ENCODE assay signal across 8 cellular contexts in the genomic region with DNA sequence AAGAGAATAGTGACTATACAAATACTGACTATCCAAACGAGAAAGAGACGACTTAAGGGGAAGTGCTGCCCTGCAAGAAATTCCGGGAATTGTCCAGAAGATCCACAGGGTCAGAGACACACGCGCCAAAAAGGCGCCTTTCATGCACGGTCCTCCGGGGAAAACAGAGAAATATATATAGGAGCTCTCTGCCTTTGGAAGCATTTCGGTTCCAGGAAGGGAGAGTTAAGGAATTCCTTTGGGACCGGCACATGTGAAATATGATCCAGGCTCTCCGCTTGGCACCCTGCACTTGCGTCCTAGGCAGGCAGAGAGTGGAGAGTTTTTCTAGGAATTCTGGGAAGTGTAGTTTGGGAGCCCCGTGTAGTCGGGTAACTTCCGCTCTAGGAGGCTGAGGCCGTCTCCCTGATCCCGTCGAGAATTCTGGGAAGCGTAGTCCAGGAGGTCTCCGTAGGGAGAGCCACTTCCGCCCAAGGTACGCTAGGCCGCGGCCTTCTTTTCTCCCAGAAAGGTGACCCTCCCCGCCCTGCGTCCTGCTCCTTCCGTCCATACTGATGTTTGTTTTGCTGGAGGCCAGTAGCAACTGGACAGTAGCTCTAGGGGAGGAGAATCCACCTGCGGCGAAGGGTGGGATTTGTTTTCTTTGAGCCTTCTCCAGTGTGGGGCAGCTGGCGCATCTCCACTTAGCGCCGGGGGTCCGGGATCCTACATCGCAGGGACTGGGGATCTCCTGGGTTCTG.
DNase-seq lines count a peak whose midpoint lies in the region; ATAC-seq and TF ChIP-seq lines count a peak whose summit lies in the region.
"Not testable (repeated sequence)": the region's sequence is repeated elsewhere in the genome, so short reads cannot be mapped to it uniquely, and the experiment has no call there.

No MANE protein-coding gene starts in this region.

- TF ChIP-seq CTCF in HFFc6 (IDR thresholded peaks at IDR 0.05); mucosa of descending colon (IDR thresholded peaks at IDR 0.05): not testable (repeated sequence)

- H3K4me1 ChIP-seq in right cardiac atrium (ENCODE audit: control insufficient read depth, insufficient read depth, low read length); mucosa of descending colon (ENCODE audit: low read depth); skeletal muscle tissue (ENCODE audit: control insufficient read depth in 3 of 3, insufficient read depth in 3 of 3, low read length in 3 of 3): not testable (repeated sequence)

- H3K27me3 Mint-ChIP-seq in HFFc6 (ENCODE audit: insufficient read depth) = not testable (repeated sequence)

- DNase-seq in C1 segment of cervical spinal cord (lab: John Stamatoyannopoulos, UW) (peak in 13 of 14 donors; percentile 7 to 87 (median 73)), HFFc6 (peak; percentile 90), NCI-H2196 treated with DMSO at 0.1 percent for 48 hours (lab: John Stamatoyannopoulos, UW; ENCODE audit: unreplicated experiment) (peak; percentile 35), T1000 (lab: John Stamatoyannopoulos, UW) (peak; percentile 81), ecto neural progenitor cell (ENCODE audit: low spot score) (peak; percentile 77), right cardiac atrium (peak; percentile 85 to 89 (median 87)), mucosa of descending colon (peak; percentile 82 to 86 (median 83))

- H3K27me3 ChIP-seq in right cardiac atrium (ENCODE audit: control insufficient read depth, insufficient read depth); skeletal muscle tissue (ENCODE audit: control insufficient read depth in 3 of 3, insufficient read depth in 3 of 3, low read length in 3 of 3): not testable (repeated sequence)

- H3K27ac ChIP-seq in right cardiac atrium (ENCODE audit: low read length) (peak overlapping the region; percentile 14), skeletal muscle tissue (ENCODE audit: low read depth, low read length) (peak overlapping the region; percentile 44)

- peak overlapping the region; percentile 55 for H3K4me3 ChIP-seq in right cardiac atrium (ENCODE audit: low read length)
- H3K4me3 ChIP-seq in mucosa of descending colon = peak overlapping the region; percentile 6
- peak overlapping the region; percentile 71 to 72 (median 71) for H3K4me3 ChIP-seq in skeletal muscle tissue (ENCODE audit: low read length in 3 of 3)

- 9% methylated on average over 34 of the region's 34 CpGs for WGBS in right cardiac atrium

- ATAC-seq in right cardiac atrium (peak; percentile 100), mucosa of descending colon (peak; percentile 100)

- intact Hi-C loops in right cardiac atrium (cut with DNase I); mucosa of descending colon (cut with DNase I, micrococcal nuclease): not testable (repeated sequence)

- H3K4me3 Mint-ChIP-seq in HFFc6 = peak overlapping the region; percentile 87

- H3K36me3 ChIP-seq in mucosa of descending colon (ENCODE audit: low read depth); skeletal muscle tissue (ENCODE audit: control insufficient read depth in 3 of 3, insufficient read depth in 3 of 3, low read length in 3 of 3): not testable (repeated sequence)

- H3K9ac ChIP-seq in skeletal muscle tissue (ENCODE audit: low read depth in 1 of 3, low read length in 3 of 3) = peak overlapping the region; percentile 85 to 88 (median 86)

- peak overlapping the region; percentile 82 for H3K27ac Mint-ChIP-seq in HFFc6

- peaks cover 16% of the 10 kb centered on the region for H3K4me1 Mint-ChIP-seq in HFFc6 (ENCODE audit: low read depth)

- H3K36me3 Mint-ChIP-seq in HFFc6 (ENCODE audit: low read depth) = not testable (repeated sequence)

- H3K9me3 ChIP-seq in right cardiac atrium (ENCODE audit: control insufficient read depth, low read length); mucosa of descending colon; skeletal muscle tissue (ENCODE audit: control insufficient read depth in 3 of 3, low read length in 3 of 3): not testable (repeated sequence)

- H3K9me3 Mint-ChIP-seq in HFFc6 = not testable (repeated sequence)

Comparison
In these comparisons a context has a peak if more than half of its experiments do, and no peak if none do; other contexts are left out.
1. Peak in every context shown above with its lines: DNase-seq, ATAC-seq, H3K4me3 ChIP-seq and H3K27ac ChIP-seq.
2. DNase-seq: peak in every context shown above with its lines; median percentile 90 in HFFc6; 87 in right cardiac atrium; 83 in mucosa of descending colon; 81 in T1000; 77 in ecto neural progenitor cell; 73 in C1 segment of cervical spinal cord; 35 in NCI-H2196 treated with DMSO at 0.1 percent for 48 hours.
3. H3K4me3 ChIP-seq: peak in every context shown above with its lines; median percentile 71 in skeletal muscle tissue; 55 in right cardiac atrium; 6 in mucosa of descending colon.